ENCODE assay signal across 16 cellular contexts in the genomic region with DNA sequence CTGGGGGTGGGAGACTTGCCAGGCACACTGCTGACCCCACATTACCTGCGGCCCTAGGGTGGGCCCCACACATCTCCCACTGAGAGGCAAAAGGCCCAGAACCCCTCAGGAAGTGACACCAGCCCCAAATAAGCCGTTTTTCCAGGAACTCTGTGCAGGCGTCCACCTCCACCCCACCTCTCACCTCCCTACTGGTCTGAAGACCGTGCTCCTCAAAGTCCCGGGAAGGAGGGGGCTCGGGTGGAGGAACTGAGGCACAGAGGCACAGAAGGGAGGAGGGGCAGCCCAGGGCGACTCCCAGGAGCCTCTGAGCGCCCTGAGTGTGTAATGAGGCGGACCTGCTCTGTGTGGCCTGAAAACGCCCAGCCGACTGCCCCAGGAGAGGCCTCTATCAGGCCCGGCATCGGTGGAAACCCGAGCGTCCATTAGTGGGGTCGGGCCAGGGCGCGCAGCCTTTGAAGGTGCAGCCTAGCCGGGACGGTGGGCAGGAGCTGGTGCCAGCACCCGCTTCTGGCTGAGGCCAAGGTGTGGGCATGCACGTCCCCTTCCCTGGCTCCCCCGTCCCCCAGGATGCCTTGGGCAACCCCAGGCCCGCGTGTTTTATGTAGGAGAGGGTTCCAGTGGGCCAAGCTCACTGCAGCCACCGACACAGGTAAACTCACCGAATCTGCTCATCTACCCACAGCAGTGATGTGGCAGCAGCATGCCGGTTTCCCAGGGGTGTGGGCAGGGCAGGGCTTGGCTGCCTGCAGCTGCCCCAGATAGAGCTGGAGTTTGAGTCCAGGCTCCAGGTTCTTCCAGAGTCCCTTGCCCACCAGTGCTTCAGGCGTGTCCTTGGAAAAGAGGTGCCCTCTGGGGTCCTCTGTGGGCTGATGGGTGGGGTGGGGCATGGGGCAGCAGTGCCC. TPM values are rescaled to one million over a fixed set of nuclear protein-coding genes. Genes with fewer than 3 reads are reported as not detected.
A peak's percentile ranks its signal among the peaks of the same experiment; 100 is the strongest.
DNase-seq lines count a peak whose midpoint lies in the region; ATAC-seq and TF ChIP-seq lines count a peak whose summit lies in the region.
"Had no signal": no experiment of that assay in that cellular context is flagged by ENCODE, and none has a peak within 500 bp of the region (broad histone marks: within the 10 kb centered on the region; RNA-seq: fewer than 3 reads in every experiment).

No MANE protein-coding gene starts in this region.

- peak overlapping the region; percentile 33 for H4K91ac ChIP-seq in trophoblast cell (ENCODE audit: low read depth, low read length)

- H3K14ac ChIP-seq in trophoblast cell (ENCODE audit: low read length): no peak overlapping the region

- no peak overlapping the region for H4K12ac ChIP-seq in trophoblast cell (ENCODE audit: low read depth, low read length)

- no peak for TF ChIP-seq CTCF in HEK293 (tag by site-specific recombination; IDR thresholded peaks at IDR 0.05)
- TF ChIP-seq CTCF in endodermal cell (conservative IDR thresholded peaks at IDR 0.05): no peak
- no peak for TF ChIP-seq CTCF in progenitor cell of endocrine pancreas (IDR thresholded peaks at IDR 0.05; ENCODE audit: unreplicated experiment)

- no peaks in the 10 kb centered on the region for H3K79me2 ChIP-seq in trophoblast cell (ENCODE audit: control insufficient read depth, insufficient read depth, low read length, poor library complexity)

- no peak overlapping the region for H3K4me2 ChIP-seq in trophoblast cell (ENCODE audit: low read length)
- H3K4me2 ChIP-seq: A549 had no signal

- no peak overlapping the region for H3K18ac ChIP-seq in trophoblast cell (ENCODE audit: low read length)

- no peak overlapping the region for H2BK5ac ChIP-seq in trophoblast cell (ENCODE audit: low read depth, low read length, poor library complexity)

- H3K27ac Mint-ChIP-seq in endodermal cell (peak overlapping the region; percentile 94), progenitor cell of endocrine pancreas (no peak overlapping the region)
- H3K27ac Mint-ChIP-seq: IgD-negative memory B cell had no signal

- DNase-seq in endodermal cell (no peak), trophoblast cell (no peak), SKM-1 treated with dmso at 0.1 percent for 144 hours (lab: John Stamatoyannopoulos, UW; ENCODE audit: unreplicated experiment) (no peak), progenitor cell of endocrine pancreas (ENCODE audit: low spot score, unreplicated experiment) (no peak), NCI-H82 treated with DMSO at 0.1 percent for 48 hours (lab: John Stamatoyannopoulos, UW; ENCODE audit: unreplicated experiment) (no peak), NCI-H146 (lab: John Stamatoyannopoulos, UW) (no peak)
- DNase-seq: HCEC 1CT had no signal

- H3K9ac ChIP-seq in endodermal cell (ENCODE audit: extremely low read depth, low read length, poor library complexity, severe bottlenecking) (no peak overlapping the region), trophoblast cell (ENCODE audit: low read length) (no peak overlapping the region)

- H3K27ac ChIP-seq in HEK293 (ENCODE audit: extremely low read depth, low read depth, low read length): no peak overlapping the region
- H3K27ac ChIP-seq in endodermal cell (ENCODE audit: low read depth, low read length): no peak overlapping the region
- no peak overlapping the region for H3K27ac ChIP-seq in trophoblast cell (ENCODE audit: low read depth, low read length)

- no peak overlapping the region for H2AFZ ChIP-seq in trophoblast cell (ENCODE audit: insufficient read depth, low read length, poor library complexity)

- no peak overlapping the region for H2AK5ac ChIP-seq in trophoblast cell (ENCODE audit: low read length)

- H3K4me3 ChIP-seq in HEK293 (ENCODE audit: low read depth, low read length) (no peak overlapping the region), endodermal cell (ENCODE audit: low read length) (no peak overlapping the region), trophoblast cell (ENCODE audit: low read depth, low read length) (no peak overlapping the region)
- H3K4me3 ChIP-seq: A549 had no signal

- H3K9me3 Mint-ChIP-seq in endodermal cell: no peaks in the 10 kb centered on the region
- H3K9me3 Mint-ChIP-seq in progenitor cell of endocrine pancreas (ENCODE audit: low read depth): no peaks in the 10 kb centered on the region
- H3K9me3 Mint-ChIP-seq: IgD-negative memory B cell had no signal

- POLR2A ChIA-PET in HEK293 (lab: Yijun Ruan, JAX): no interaction called here

- no peak overlapping the region for H2BK12ac ChIP-seq in trophoblast cell (ENCODE audit: low read length)

- no peaks in the 10 kb centered on the region for H3K9me3 ChIP-seq in HEK293 (ENCODE audit: control insufficient read depth, insufficient read depth, low read depth, low read length)
- H3K9me3 ChIP-seq in endodermal cell (ENCODE audit: control insufficient read depth, low read length): no peaks in the 10 kb centered on the region
- H3K9me3 ChIP-seq in trophoblast cell (ENCODE audit: insufficient read depth, low read depth, low read length): no peaks in the 10 kb centered on the region
- H3K9me3 ChIP-seq: A549 had no signal

- H3K4ac ChIP-seq in trophoblast cell (ENCODE audit: low read depth, low read length): no peak overlapping the region

- ATAC-seq in SK-N-SH treated with all-trans-retinoic acid at 6 μM for 48 hours: peak; percentile 3; the same call in 1 of the 3 replicates
- ATAC-seq: A549 had no signal

- H3K36me3 ChIP-seq in HEK293 (ENCODE audit: control insufficient read depth in 2 of 2, insufficient read depth in 1 of 2, low read length in 2 of 2) (no peaks in the 10 kb centered on the region), endodermal cell (ENCODE audit: control insufficient read depth, insufficient read depth, low read length) (no peaks in the 10 kb centered on the region), trophoblast cell (ENCODE audit: control insufficient read depth in 1 of 2, insufficient read depth in 2 of 2, low read length in 2 of 2) (no peaks in the 10 kb centered on the region)

- H3K36me3 Mint-ChIP-seq in endodermal cell (ENCODE audit: low read depth): no peaks in the 10 kb centered on the region
- H3K36me3 Mint-ChIP-seq in progenitor cell of endocrine pancreas (ENCODE audit: insufficient read depth): no peaks in the 10 kb centered on the region

- WGBS in endodermal cell (ENCODE audit: insufficient coverage in 1 of 2, insufficient read length in 1 of 2), 2 experiments: 93% methylated on average over 14 to 29 of the region's 29 CpGs
- WGBS in trophoblast cell (ENCODE audit: extremely low coverage, insufficient coverage, insufficient read length): no CpG with 5 or more reads among the region's 29 CpGs

- H3K27me3 ChIP-seq in endodermal cell (ENCODE audit: control insufficient read depth, insufficient read depth, low read length, poor library complexity, severe bottlenecking) (no peaks in the 10 kb centered on the region), trophoblast cell (ENCODE audit: insufficient read depth, low read length) (no peaks in the 10 kb centered on the region)

- H3K27me3 Mint-ChIP-seq in endodermal cell (ENCODE audit: insufficient read depth) (no peaks in the 10 kb centered on the region), progenitor cell of endocrine pancreas (peaks cover 34% of the 10 kb centered on the region)
- H3K27me3 Mint-ChIP-seq: IgD-negative memory B cell had no signal

- H3K4me1 ChIP-seq in HEK293 (ENCODE audit: control insufficient read depth, insufficient read depth, low read length): no peaks in the 10 kb centered on the region
- H3K4me1 ChIP-seq in endodermal cell (ENCODE audit: control insufficient read depth, insufficient read depth, low read length): peaks cover 12% of the 10 kb centered on the region
- peaks cover 3 to 4% of the 10 kb centered on the region in 2 experiments for H3K4me1 ChIP-seq in trophoblast cell (ENCODE audit: control insufficient read depth in 1 of 2, insufficient read depth in 2 of 2, low read length in 2 of 2)

- H3K79me1 ChIP-seq in trophoblast cell (ENCODE audit: low read length): peaks cover 3% of the 10 kb centered on the region

- no peak overlapping the region for H4K8ac ChIP-seq in trophoblast cell (ENCODE audit: low read depth, low read length)

- H3K4me1 Mint-ChIP-seq in endodermal cell (peaks cover 23% of the 10 kb centered on the region), progenitor cell of endocrine pancreas (ENCODE audit: low read depth) (peaks cover 21% of the 10 kb centered on the region)

- H3K4me3 Mint-ChIP-seq in endodermal cell (no peak overlapping the region), progenitor cell of endocrine pancreas (ENCODE audit: low read depth) (no peak overlapping the region)
- H3K4me3 Mint-ChIP-seq: IgD-negative memory B cell had no signal

- peak overlapping the region; percentile 34 for H2BK120ac ChIP-seq in trophoblast cell (ENCODE audit: insufficient read depth, low read length, poor library complexity)

- H3K23ac ChIP-seq in trophoblast cell (ENCODE audit: low read length): no peak overlapping the region

- CTCF ChIA-PET in HEK293 (lab: Yijun Ruan, JAX): no interaction called here

TF ChIP-seq in HEK293, 187 proteins besides CTCF, POLR2A, EP300 and RAD21 (continues in another document):
- TF ChIP-seq EGR2 (tag by site-specific recombination; IDR thresholded peaks at IDR 0.05; ENCODE audit: low read depth): peak; percentile 32; the same call in 1 of the 2 replicates

TF ChIP-seq in SK-N-SH treated with all-trans-retinoic acid at 6 μM for 48 hours, 23 proteins besides CTCF, POLR2A, EP300 and RAD21 (continues in another document):
- TF ChIP-seq, protein P1, sequence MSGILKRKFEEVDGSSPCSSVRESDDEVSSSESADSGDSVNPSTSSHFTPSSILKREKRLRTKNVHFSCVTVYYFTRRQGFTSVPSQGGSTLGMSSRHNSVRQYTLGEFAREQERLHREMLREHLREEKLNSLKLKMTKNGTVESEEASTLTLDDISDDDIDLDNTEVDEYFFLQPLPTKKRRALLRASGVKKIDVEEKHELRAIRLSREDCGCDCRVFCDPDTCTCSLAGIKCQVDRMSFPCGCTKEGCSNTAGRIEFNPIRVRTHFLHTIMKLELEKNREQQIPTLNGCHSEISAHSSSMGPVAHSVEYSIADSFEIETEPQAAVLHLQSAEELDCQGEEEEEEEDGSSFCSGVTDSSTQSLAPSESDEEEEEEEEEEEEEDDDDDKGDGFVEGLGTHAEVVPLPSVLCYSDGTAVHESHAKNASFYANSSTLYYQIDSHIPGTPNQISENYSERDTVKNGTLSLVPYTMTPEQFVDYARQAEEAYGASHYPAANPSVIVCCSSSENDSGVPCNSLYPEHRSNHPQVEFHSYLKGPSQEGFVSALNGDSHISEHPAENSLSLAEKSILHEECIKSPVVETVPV (CRISPR knock-in tag; IDR thresholded peaks at IDR 0.05): no peak

RNA-seq across cellular contexts. Expression of gene DNAJB8, which starts 55.8 kb away (rescaled TPM):
- total RNA-seq in endodermal cell: not detected
- not detected for polyA plus RNA-seq in endodermal cell (2013, experiment 1 of 2)
- polyA plus RNA-seq in endodermal cell (2013, experiment 2 of 2): not detected
- not detected in 2 replicates for polyA plus RNA-seq in trophoblast cell (2013)
- not detected in 2 replicates for total RNA-seq in progenitor cell of endocrine pancreas
- total RNA-seq: Daoy, H4, HT1080 had no signal
- polyA plus RNA-seq: A549, AG04450, BJ, IgD-negative memory B cell had no signal
